2 cellular contexts compared by ENCODE assay signal in the genomic region with DNA sequence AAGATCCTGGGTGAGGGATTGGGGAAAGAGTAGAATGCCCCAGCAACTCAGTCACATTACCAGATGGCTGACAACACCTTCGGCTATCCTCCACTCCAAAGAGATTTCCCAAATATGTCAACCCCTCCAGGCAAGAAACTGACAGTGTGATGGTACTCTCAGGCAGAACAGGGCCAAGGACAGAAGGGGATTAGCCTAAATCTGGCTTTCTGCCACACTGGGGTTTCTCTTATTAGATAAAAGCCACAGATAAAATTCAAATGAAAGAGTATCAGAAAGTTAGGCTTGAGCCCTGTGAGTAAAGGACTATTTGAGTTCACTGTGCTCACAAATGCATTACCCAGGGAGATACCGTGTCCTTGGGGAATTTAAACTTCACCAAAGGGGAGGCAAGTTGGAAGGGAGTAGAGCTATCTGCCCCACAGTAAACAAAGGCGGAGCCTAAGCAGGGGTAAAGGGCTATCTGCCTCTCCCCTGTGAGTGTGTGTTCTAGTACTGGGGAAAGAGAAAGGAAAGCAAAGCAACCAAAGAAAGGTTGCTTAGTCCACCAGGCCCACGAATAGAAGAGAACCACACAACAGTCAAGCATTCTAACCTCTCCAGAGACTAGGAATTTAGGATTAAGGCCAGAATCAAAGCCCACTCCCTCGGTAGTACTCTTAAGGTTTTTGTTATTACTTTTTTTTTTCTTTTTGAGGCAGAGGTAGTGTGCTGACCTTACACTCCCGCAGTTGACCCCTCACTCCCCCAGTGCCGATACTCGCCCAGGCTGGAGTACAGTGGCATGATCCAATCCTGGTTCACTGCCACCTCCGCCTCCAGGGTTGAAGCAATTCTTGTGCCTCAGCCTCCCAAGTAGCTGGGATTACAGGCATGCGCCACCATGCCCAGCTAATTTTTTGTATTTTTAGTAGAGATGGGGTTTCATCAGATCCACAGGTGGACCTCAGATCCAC.
TF ChIP-seq lines count a peak whose summit lies in the region.

No MANE protein-coding gene starts in this region.

TF ChIP-seq in A549, 52 proteins besides CTCF, POLR2A, EP300 and RAD21:
- TF ChIP-seq HEYL (CRISPR knock-in tag; IDR thresholded peaks at IDR 0.05) (no peak), CBX8 (IDR thresholded peaks at IDR 0.05) (no peak), NR3C1 (IDR thresholded peaks at IDR 0.05) (no peak), ZC3H11A (IDR thresholded peaks at IDR 0.05) (no peak), CBX2 (IDR thresholded peaks at IDR 0.05; ENCODE audit: borderline replicate concordance, low read depth) (no peak), FOXS1 (CRISPR knock-in tag; IDR thresholded peaks at IDR 0.05) (no peak)
- TF ChIP-seq, protein P1, sequence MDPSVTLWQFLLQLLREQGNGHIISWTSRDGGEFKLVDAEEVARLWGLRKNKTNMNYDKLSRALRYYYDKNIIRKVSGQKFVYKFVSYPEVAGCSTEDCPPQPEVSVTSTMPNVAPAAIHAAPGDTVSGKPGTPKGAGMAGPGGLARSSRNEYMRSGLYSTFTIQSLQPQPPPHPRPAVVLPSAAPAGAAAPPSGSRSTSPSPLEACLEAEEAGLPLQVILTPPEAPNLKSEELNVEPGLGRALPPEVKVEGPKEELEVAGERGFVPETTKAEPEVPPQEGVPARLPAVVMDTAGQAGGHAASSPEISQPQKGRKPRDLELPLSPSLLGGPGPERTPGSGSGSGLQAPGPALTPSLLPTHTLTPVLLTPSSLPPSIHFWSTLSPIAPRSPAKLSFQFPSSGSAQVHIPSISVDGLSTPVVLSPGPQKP (IDR thresholded peaks at IDR 0.05; ENCODE audit: low read depth, low read length): no peak

TF ChIP-seq in K562, 482 proteins besides CTCF, POLR2A, EP300 and RAD21:
- TF ChIP-seq SLC30A9 (CRISPR knock-in tag; IDR thresholded peaks at IDR 0.05) (no peak), NFIC (IDR thresholded peaks at IDR 0.05) (peak; percentile 57), FOXA3 (CRISPR knock-in tag; conservative IDR thresholded peaks at IDR 0.05 in 1 of 2, IDR thresholded peaks at IDR 0.05 in 1 of 2) (peak in 1 of 2 experiments; percentile 72; a peak in 2 of 4 replicates), SMAD3 (CRISPR knock-in tag; conservative IDR thresholded peaks at IDR 0.05) (no peak), SNRNP70 (optimal IDR thresholded peaks at IDR 0.05; ENCODE audit: low read depth, low read length) (no peak), SOX6 (IDR thresholded peaks at IDR 0.05) (peak; percentile 10; the same call in 1 of the 2 replicates), NCOA1 (IDR thresholded peaks at IDR 0.05; ENCODE audit: low read depth) (no peak), CHD4 (IDR thresholded peaks at IDR 0.05; ENCODE audit: insufficient read depth, insufficient replicate concordance, low read depth, low read length, poor library complexity, severe bottlenecking) (no peak), HNRNPLL (IDR thresholded peaks at IDR 0.05; ENCODE audit: low read depth, low read length, poor library complexity, severe bottlenecking) (peak; percentile 27), ZFP36 (IDR thresholded peaks at IDR 0.05; ENCODE audit: low read depth, low read length, partially characterized antibody) (no peak), FOXK2 (conservative IDR thresholded peaks at IDR 0.05 in 1 of 2, IDR thresholded peaks at IDR 0.05 in 1 of 2; ENCODE audit: low read depth in 2 of 2) (peak; percentile 74 to 79; a peak in 3 of 4 replicates), ARID1B (IDR thresholded peaks at IDR 0.05) (peak; percentile 15; the same call in 1 of the 2 replicates), NUFIP1 (IDR thresholded peaks at IDR 0.05; ENCODE audit: partially characterized antibody) (no peak), ZNF124 (CRISPR knock-in tag; IDR thresholded peaks at IDR 0.05) (no peak), ZBTB17 (CRISPR knock-in tag; IDR thresholded peaks at IDR 0.05) (no peak), MIER1 (IDR thresholded peaks at IDR 0.05; ENCODE audit: low read depth) (no peak), ZNF644 (tag; IDR thresholded peaks at IDR 0.05; ENCODE audit: low read depth) (no peak), RFX5 (IDR thresholded peaks at IDR 0.05; ENCODE audit: low read depth, low read length) (no peak), GABPB1 (CRISPR knock-in tag; IDR thresholded peaks at IDR 0.05) (no peak), ZEB2 (IDR thresholded peaks at IDR 0.05) (0 out of 2 replicates have a peak, but pooled peaks have one; percentile 26), ZNF146 (CRISPR knock-in tag; IDR thresholded peaks at IDR 0.05; ENCODE audit: unreplicated experiment) (no peak), BCL6 (CRISPR knock-in tag; IDR thresholded peaks at IDR 0.05) (no peak), BHLHE40 (IDR thresholded peaks at IDR 0.05; ENCODE audit: low read length) (no peak), NFYB (IDR thresholded peaks at IDR 0.05; ENCODE audit: extremely low read depth, insufficient read length) (no peak), KDM2B (CRISPR knock-in tag; IDR thresholded peaks at IDR 0.05) (no peak), DPF2 (IDR thresholded peaks at IDR 0.05) (peak; percentile 35; the same call in 1 of the 2 replicates), NELFE (IDR thresholded peaks at IDR 0.05; ENCODE audit: insufficient read depth, insufficient read length) (no peak)
- TF ChIP-seq, protein P2, sequence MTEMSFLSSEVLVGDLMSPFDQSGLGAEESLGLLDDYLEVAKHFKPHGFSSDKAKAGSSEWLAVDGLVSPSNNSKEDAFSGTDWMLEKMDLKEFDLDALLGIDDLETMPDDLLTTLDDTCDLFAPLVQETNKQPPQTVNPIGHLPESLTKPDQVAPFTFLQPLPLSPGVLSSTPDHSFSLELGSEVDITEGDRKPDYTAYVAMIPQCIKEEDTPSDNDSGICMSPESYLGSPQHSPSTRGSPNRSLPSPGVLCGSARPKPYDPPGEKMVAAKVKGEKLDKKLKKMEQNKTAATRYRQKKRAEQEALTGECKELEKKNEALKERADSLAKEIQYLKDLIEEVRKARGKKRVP (CRISPR knock-in tag; IDR thresholded peaks at IDR 0.05): no peak
- TF ChIP-seq, protein P3, sequence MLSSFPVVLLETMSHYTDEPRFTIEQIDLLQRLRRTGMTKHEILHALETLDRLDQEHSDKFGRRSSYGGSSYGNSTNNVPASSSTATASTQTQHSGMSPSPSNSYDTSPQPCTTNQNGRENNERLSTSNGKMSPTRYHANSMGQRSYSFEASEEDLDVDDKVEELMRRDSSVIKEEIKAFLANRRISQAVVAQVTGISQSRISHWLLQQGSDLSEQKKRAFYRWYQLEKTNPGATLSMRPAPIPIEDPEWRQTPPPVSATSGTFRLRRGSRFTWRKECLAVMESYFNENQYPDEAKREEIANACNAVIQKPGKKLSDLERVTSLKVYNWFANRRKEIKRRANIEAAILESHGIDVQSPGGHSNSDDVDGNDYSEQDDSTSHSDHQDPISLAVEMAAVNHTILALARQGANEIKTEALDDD (IDR thresholded peaks at IDR 0.05): peak; percentile 88
- TF ChIP-seq, protein P4, sequence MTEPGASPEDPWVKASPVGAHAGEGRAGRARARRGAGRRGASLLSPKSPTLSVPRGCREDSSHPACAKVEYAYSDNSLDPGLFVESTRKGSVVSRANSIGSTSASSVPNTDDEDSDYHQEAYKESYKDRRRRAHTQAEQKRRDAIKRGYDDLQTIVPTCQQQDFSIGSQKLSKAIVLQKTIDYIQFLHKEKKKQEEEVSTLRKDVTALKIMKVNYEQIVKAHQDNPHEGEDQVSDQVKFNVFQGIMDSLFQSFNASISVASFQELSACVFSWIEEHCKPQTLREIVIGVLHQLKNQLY (CRISPR knock-in tag; conservative IDR thresholded peaks at IDR 0.05): no peak
- TF ChIP-seq, protein P5, sequence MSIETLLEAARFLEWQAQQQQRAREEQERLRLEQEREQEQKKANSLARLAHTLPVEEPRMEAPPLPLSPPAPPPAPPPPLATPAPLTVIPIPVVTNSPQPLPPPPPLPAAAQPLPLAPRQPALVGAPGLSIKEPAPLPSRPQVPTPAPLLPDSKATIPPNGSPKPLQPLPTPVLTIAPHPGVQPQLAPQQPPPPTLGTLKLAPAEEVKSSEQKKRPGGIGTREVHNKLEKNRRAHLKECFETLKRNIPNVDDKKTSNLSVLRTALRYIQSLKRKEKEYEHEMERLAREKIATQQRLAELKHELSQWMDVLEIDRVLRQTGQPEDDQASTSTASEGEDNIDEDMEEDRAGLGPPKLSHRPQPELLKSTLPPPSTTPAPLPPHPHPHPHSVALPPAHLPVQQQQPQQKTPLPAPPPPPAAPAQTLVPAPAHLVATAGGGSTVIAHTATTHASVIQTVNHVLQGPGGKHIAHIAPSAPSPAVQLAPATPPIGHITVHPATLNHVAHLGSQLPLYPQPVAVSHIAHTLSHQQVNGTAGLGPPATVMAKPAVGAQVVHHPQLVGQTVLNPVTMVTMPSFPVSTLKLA (conservative IDR thresholded peaks at IDR 0.05): no peak
